ENCODE assay signal across 20 cellular contexts in genomic region chr20:50594231-50594590, GRCh38.
A peak's percentile ranks its signal among the peaks of the same experiment; 100 is the strongest.
DNase-seq lines count a peak whose midpoint lies in the region; ATAC-seq, FAIRE-seq and TF ChIP-seq lines count a peak whose summit lies in the region.
"Had no signal": no experiment of that assay in that cellular context is flagged by ENCODE, and none has a peak within 500 bp of the region (broad histone marks: within the 10 kb centered on the region; RNA-seq: fewer than 3 reads in every experiment).

No MANE protein-coding gene starts in this region.

- intact Hi-C loops in kidney (cut with DNase I), result no loop called here

- no peak for FAIRE-seq in kidney (lab: Jason Lieb, UNC)
- FAIRE-seq: islet of Langerhans had no signal

- H3K9me3 Mint-ChIP-seq in stimulated activated naive CD8-positive, alpha-beta T cell treated with anti-CD3 and anti-CD28 coated beads, Interleukin-15, amount 100 ng/mL, for 72 hours, result no peaks in the 10 kb centered on the region
- H3K9me3 Mint-ChIP-seq: CD4-positive, alpha-beta memory T cell; dendritic cell treated with granulocyte-macrophage colony-stimulating factor and Interleukin-4, amounts not matched to agents 40 ng/mL and 50 ng/mL, for 4 days; neural crest cell had no signal

- no peaks in the 10 kb centered on the region for H3K79me2 ChIP-seq in OCI-LY3 (ENCODE audit: low read length)

- H3K36me3 ChIP-seq in OCI-LY3 (replicated peaks; ENCODE audit: low read depth, low read length), result peaks cover 25% of the 10 kb centered on the region
- peaks cover 7 to 8% of the 10 kb centered on the region in 2 donors for H3K36me3 ChIP-seq in kidney (ENCODE audit: control insufficient read depth in 1 of 2, insufficient read depth in 2 of 2, low read length in 2 of 2)
- H3K36me3 ChIP-seq: transverse colon had no signal

- peak; percentile 15 for ATAC-seq in stimulated activated naive CD8-positive, alpha-beta T cell treated with anti-CD3 and anti-CD28 coated beads, Interleukin-15, amount 100 ng/mL, for 72 hours
- no peak for ATAC-seq in stimulated activated naive CD8-positive, alpha-beta T cell treated with anti-CD3 and anti-CD28 coated beads, Interleukin-15, Interleukin-2, amounts not matched to agents 100 U/mL and 50 U/mL, for 24 hours

- peak overlapping the region in 1 of 2 donors; percentile 89 for H3K27ac Mint-ChIP-seq in stimulated activated naive CD8-positive, alpha-beta T cell treated with anti-CD3 and anti-CD28 coated beads, Interleukin-15, amount 100 ng/mL, for 72 hours
- H3K27ac Mint-ChIP-seq: dendritic cell treated with granulocyte-macrophage colony-stimulating factor and Interleukin-4, amounts not matched to agents 40 ng/mL and 50 ng/mL, for 4 days had no signal

- TF ChIP-seq CTCF in OCI-LY3 (IDR thresholded peaks at IDR 0.05; ENCODE audit: low read depth, low read length), result no peak
- no peak for TF ChIP-seq CTCF in kidney (IDR thresholded peaks at IDR 0.05; ENCODE audit: borderline replicate concordance, extremely low read depth, insufficient read depth)

- no peaks in the 10 kb centered on the region for H3K9me3 ChIP-seq in OCI-LY3 (ENCODE audit: insufficient read depth, low read length)
- no peaks in the 10 kb centered on the region for H3K9me3 ChIP-seq in kidney (ENCODE audit: control insufficient read depth in 1 of 2, low read length in 2 of 2)
- H3K9me3 ChIP-seq: lower lobe of right lung, transverse colon had no signal

- H2AFZ ChIP-seq in OCI-LY3 (ENCODE audit: low read depth, low read length), result no peak overlapping the region

- H3K9ac ChIP-seq in OCI-LY3 (ENCODE audit: low read length) (no peak overlapping the region), kidney (ENCODE audit: low read length in 2 of 2) (no peak overlapping the region)

- TF ChIP-seq POLR2A in erythroblast (IDR thresholded peaks at IDR 0.05; ENCODE audit: low read length), result no peak

- H4K20me1 ChIP-seq in OCI-LY3 (ENCODE audit: insufficient read depth, low read length), result no peaks in the 10 kb centered on the region; the same call in 1 of the 2 replicates

- H3K27ac ChIP-seq in OCI-LY3 (ENCODE audit: low read length) (no peak overlapping the region), kidney (ENCODE audit: low read depth in 2 of 2, low read length in 2 of 2) (no peak overlapping the region)
- H3K27ac ChIP-seq: lower lobe of right lung, transverse colon had no signal

- peaks cover 24% of the 10 kb centered on the region for H3K4me1 ChIP-seq in OCI-LY3 (ENCODE audit: low read length)
- peaks cover 0 to 20% of the 10 kb centered on the region in 2 donors for H3K4me1 ChIP-seq in kidney (ENCODE audit: control insufficient read depth in 1 of 2, insufficient read depth in 1 of 2, low read depth in 1 of 2, low read length in 2 of 2)

- DNase-seq in stimulated activated naive CD8-positive, alpha-beta T cell treated with anti-CD3 and anti-CD28 coated beads, Interleukin-15, amount 100 ng/mL, for 72 hours, result no peak
- DNase-seq in stimulated activated naive CD8-positive, alpha-beta T cell treated with anti-CD3 and anti-CD28 coated beads, Interleukin-15, Interleukin-2, amounts not matched to agents 100 U/mL and 50 U/mL, for 24 hours, result no peak
- DNase-seq in kidney, result peak; percentile 61
- DNase-seq in cerebellar nuclear complex (lab: John Stamatoyannopoulos, UW), result no peak
- DNase-seq in erythroblast (lab: John Stamatoyannopoulos, UW), result no peak
- DNase-seq in NCI-H2081 treated with DMSO at 0.1 percent for 48 hours (lab: John Stamatoyannopoulos, UW), result no peak
- DNase-seq: activated CD4-positive, alpha-beta T cell treated with anti-CD3 and anti-CD28 coated beads, Interleukin-2, amount 50 U/mL, for 4 hours; activated gamma-delta T cell treated with Interleukin-2 at 50 U/mL for 16 hours; anterior cingulate cortex; DMS 273 treated with DMSO at 0.1 percent for 48 hours; GOT3; lower lobe of right lung; NCI-H187 treated with DMSO at 0.1 percent for 48 hours; stimulated activated CD4-positive, alpha-beta T cell treated with anti-CD3 and anti-CD28 coated beads, Interleukin-15, amount 100 ng/mL, for 24 hours; transverse colon had no signal

- no peak overlapping the region for H3K4me3 Mint-ChIP-seq in stimulated activated naive CD8-positive, alpha-beta T cell treated with anti-CD3 and anti-CD28 coated beads, Interleukin-15, amount 100 ng/mL, for 72 hours
- H3K4me3 Mint-ChIP-seq: dendritic cell treated with granulocyte-macrophage colony-stimulating factor and Interleukin-4, amounts not matched to agents 40 ng/mL and 50 ng/mL, for 4 days; neural crest cell had no signal

- H3K4me2 ChIP-seq in OCI-LY3 (ENCODE audit: low read length), result peak overlapping the region; percentile 64

- no peaks in the 10 kb centered on the region for H3K27me3 Mint-ChIP-seq in stimulated activated naive CD8-positive, alpha-beta T cell treated with anti-CD3 and anti-CD28 coated beads, Interleukin-15, amount 100 ng/mL, for 72 hours
- H3K27me3 Mint-ChIP-seq: CD4-positive, alpha-beta memory T cell had no signal

- peaks cover 8% of the 10 kb centered on the region for H3K27me3 ChIP-seq in OCI-LY3 (ENCODE audit: low read depth, low read length)

- no peak overlapping the region for H3K4me3 ChIP-seq in OCI-LY3 (ENCODE audit: low read length)
- H3K4me3 ChIP-seq in kidney (ENCODE audit: low read length in 2 of 2), result no peak overlapping the region
- H3K4me3 ChIP-seq: lower lobe of right lung, transverse colon had no signal

- peaks cover 5% of the 10 kb centered on the region for H3K4me1 Mint-ChIP-seq in stimulated activated naive CD8-positive, alpha-beta T cell treated with anti-CD3 and anti-CD28 coated beads, Interleukin-15, amount 100 ng/mL, for 72 hours
